Comparison of ENCODE assay signal across 9 cellular contexts in the genomic region with DNA sequence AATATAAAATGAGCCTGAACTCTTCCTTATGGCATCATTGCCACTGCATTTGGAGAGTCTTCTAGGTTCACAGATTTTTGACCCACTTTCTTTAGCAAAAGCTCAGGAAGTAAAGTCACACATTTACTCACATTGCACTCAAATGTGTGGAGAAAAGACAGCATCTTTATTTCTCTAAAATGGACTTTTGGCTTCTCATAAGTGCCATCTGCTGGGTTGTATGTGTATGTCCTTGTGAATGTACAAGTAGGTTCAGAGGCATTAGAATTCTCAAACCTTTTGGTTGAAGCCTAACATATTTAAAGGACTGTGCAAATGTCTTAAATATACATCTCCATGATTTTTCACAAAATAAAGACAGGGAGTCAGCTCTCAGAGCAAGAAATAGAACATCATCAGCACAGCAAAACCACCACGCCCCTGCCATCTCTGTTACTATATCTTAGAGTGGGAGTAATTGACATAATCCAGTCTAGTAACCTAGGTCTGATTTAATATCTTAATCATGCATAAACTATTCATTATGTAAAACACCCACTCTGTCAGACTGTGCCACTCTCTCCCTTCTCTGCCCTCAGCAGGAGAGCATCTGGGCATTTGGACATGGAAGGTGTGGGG. TPM values are rescaled to one million over a fixed set of nuclear protein-coding genes. Genes with fewer than 3 reads are reported as not detected.
DNase-seq lines count a peak whose midpoint lies in the region; ATAC-seq and TF ChIP-seq lines count a peak whose summit lies in the region.
"Had no signal": no experiment of that assay in that cellular context is flagged by ENCODE, and none has a peak within 500 bp of the region (broad histone marks: within the 10 kb centered on the region; RNA-seq: fewer than 3 reads in every experiment).

No MANE protein-coding gene starts in this region.

- H3K27ac ChIP-seq in Panc1 (ENCODE audit: low read length): no peak overlapping the region
- no peak overlapping the region for H3K27ac ChIP-seq in thyroid gland

- intact Hi-C loops in Panc1 (cut with micrococcal nuclease; ENCODE audit: unreplicated experiment): no loop called here
- intact Hi-C loops in head of caudate nucleus (cut with DNase I): no loop called here
- intact Hi-C loops in thyroid gland (cut with DNase I): no loop called here

- no TSS peak for BruUV-seq in Panc1 (replicated peaks; lab: Mats Ljungman, UMichigan)

- H3K4me1 ChIP-seq in Panc1 (ENCODE audit: control insufficient read depth, insufficient read depth, low read length): no peaks in the 10 kb centered on the region
- peaks cover 0 to 5% of the 10 kb centered on the region in 2 donors for H3K4me1 ChIP-seq in thyroid gland

- no peak for ATAC-seq in Panc1

- POLR2A ChIA-PET in Panc1 (lab: Charles Lee): no interaction called here

- no peak for TF ChIP-seq POLR2A in thyroid gland (IDR thresholded peaks at IDR 0.05)

- DNase-seq in NCI-H82 (lab: John Stamatoyannopoulos, UW): peak; percentile 25
- no peak for DNase-seq in NCI-H82 treated with DMSO at 0.1 percent for 48 hours (lab: John Stamatoyannopoulos, UW; ENCODE audit: unreplicated experiment)
- no peak for DNase-seq in Panc1 (ENCODE audit: low read depth, low spot score)
- peak in 25 of 42 donors; percentile 20 to 79 (median 43) for DNase-seq in head of caudate nucleus
- DNase-seq in thyroid gland: no peak
- no peak for DNase-seq in mesenteric fat pad (ENCODE audit: low spot score)
- DNase-seq in epidermal melanocyte (ENCODE audit: insufficient read length, low spot score): no peak
- no peak for DNase-seq in iPS-NIHi7 (ENCODE audit: extremely low spot score)
- DNase-seq: CD4-positive, CD25-positive, alpha-beta regulatory T cell had no signal

- WGBS in thyroid gland, 2 donors: 0 to 88% methylated on average over 1 of the region's 1 CpG

- H3K4me3 ChIP-seq in Panc1 (ENCODE audit: low read depth in 2 of 2, low read length in 2 of 2) (no peak overlapping the region), thyroid gland (replicated peaks in 1 of 3) (no peak overlapping the region)

- H3K9me3 ChIP-seq in Panc1 (ENCODE audit: control insufficient read depth, insufficient read depth, low read depth, low read length): no peaks in the 10 kb centered on the region
- H3K9me3 ChIP-seq in thyroid gland: no peaks in the 10 kb centered on the region

- CTCF ChIA-PET in Panc1 (lab: Charles Lee): no interaction called here

- H3K27me3 ChIP-seq in Panc1 (ENCODE audit: control insufficient read depth, insufficient read depth, low read length): no peaks in the 10 kb centered on the region
- no peaks in the 10 kb centered on the region for H3K27me3 ChIP-seq in thyroid gland

- TF ChIP-seq CTCF in Panc1 (IDR thresholded peaks at IDR 0.05) (peak; percentile 6; the same call in 1 of the 2 replicates), thyroid gland (IDR thresholded peaks at IDR 0.05) (peak in 4 of 6 experiments; percentile 8 to 50 (median 39))

- in situ Hi-C loops in Panc1 (cut with HindIII; ENCODE audit: low pct_unique_long_range_greater_than_20kb, low sequenced_read_pairs): no loop called here

- H3K36me3 ChIP-seq in Panc1 (ENCODE audit: control insufficient read depth, insufficient read depth, low read length) (no peaks in the 10 kb centered on the region), thyroid gland (no peaks in the 10 kb centered on the region)

RNA-seq across cellular contexts. Expression of a gene that starts 42.2 kb away (rescaled TPM):
- total RNA-seq in Panc1 (2021; ENCODE audit: unreplicated experiment) (0.03 TPM), thyroid gland (10 to 100 TPM; 33.8 to 71.5 (median 37.7) TPM), mesenteric fat pad (6.5 TPM)
- polyA plus RNA-seq in Panc1 (2012; ENCODE audit: insufficient read length): not detected

Comparison
In these comparisons a context has a peak if more than half of its experiments do, and no peak if none do; other contexts are left out.
1. DNase-seq: peak in NCI-H82 (single experiment) and head of caudate nucleus (25 of 42); none in NCI-H82 treated with DMSO at 0.1 percent for 48 hours (single experiment), Panc1 (single experiment), thyroid gland (0 of 2), mesenteric fat pad (single experiment), epidermal melanocyte (single experiment) and iPS-NIHi7 (single experiment).